In genomic region chr17:30363715-30364202, GRCh38 we compare ENCODE assay signal across 9 cellular contexts. TPM values are rescaled to one million over a fixed set of nuclear protein-coding genes. Genes with fewer than 3 reads are reported as not detected.
DNase-seq lines count a peak whose midpoint lies in the region; ATAC-seq and TF ChIP-seq lines count a peak whose summit lies in the region.
"Had no signal": no experiment of that assay in that cellular context is flagged by ENCODE, and none has a peak within 500 bp of the region (broad histone marks: within the 10 kb centered on the region; RNA-seq: fewer than 3 reads in every experiment).

No MANE protein-coding gene starts in this region.

- H3K4me1 ChIP-seq in Peyer's patch (peaks cover 0 to 4% (median 0%) of the 10 kb centered on the region in 4 donors), neutrophil (ENCODE audit: control insufficient read depth in 1 of 2, insufficient read depth in 1 of 2, low read depth in 1 of 2, low read length in 1 of 2) (peaks cover 66 to 68% of the 10 kb centered on the region in 2 experiments), sigmoid colon (no peaks in the 10 kb centered on the region)

- H3K27me3 ChIP-seq in Peyer's patch = no peaks in the 10 kb centered on the region
- H3K27me3 ChIP-seq in neutrophil = no peaks in the 10 kb centered on the region
- H3K27me3 ChIP-seq in sigmoid colon = no peaks in the 10 kb centered on the region

- TF ChIP-seq POLR2A in Peyer's patch (IDR thresholded peaks at IDR 0.05) (no peak), sigmoid colon (IDR thresholded peaks at IDR 0.05) (no peak)

- no peak for TF ChIP-seq EP300 in sigmoid colon (IDR thresholded peaks at IDR 0.05)

- no peaks in the 10 kb centered on the region for H3K36me3 ChIP-seq in Peyer's patch
- no peaks in the 10 kb centered on the region for H3K36me3 ChIP-seq in neutrophil
- no peaks in the 10 kb centered on the region for H3K36me3 ChIP-seq in sigmoid colon

- peaks cover 0 to 3% (median 0%) of the 10 kb centered on the region in 4 donors for H3K9me3 ChIP-seq in Peyer's patch
- H3K9me3 ChIP-seq in neutrophil = no peaks in the 10 kb centered on the region
- H3K9me3 ChIP-seq in sigmoid colon = peaks cover 0 to 6% (median 2%) of the 10 kb centered on the region in 4 donors

- DNase-seq in Peyer's patch (peak in 2 of 3 donors; percentile 77 to 88), coronary artery (ENCODE audit: low spot score) (no peak), COR-L47 (lab: John Stamatoyannopoulos, UW) (no peak), sigmoid colon (no peak)
- peak; percentile 85 for DNase-seq in activated naive CD4-positive, alpha-beta T cell treated with Interleukin-2 at 50 U/mL for 16 hours

- peak overlapping the region in 3 of 4 donors; percentile 2 to 61 (median 39) for H3K27ac ChIP-seq in Peyer's patch
- H3K27ac ChIP-seq in neutrophil = peak overlapping the region; percentile 90
- no peak overlapping the region for H3K27ac ChIP-seq in coronary artery
- no peak overlapping the region for H3K27ac ChIP-seq in sigmoid colon

- intact Hi-C loops in sigmoid colon (cut with DNase I) = no loop called here

- ATAC-seq in GM18520 (IDR thresholded peaks at IDR 0.05; ENCODE audit: unreplicated experiment) = peak; percentile 88
- peak; percentile 76 for ATAC-seq in HG02973 (IDR thresholded peaks at IDR 0.05; ENCODE audit: unreplicated experiment)

- H3K4me3 ChIP-seq in Peyer's patch = no peak overlapping the region
- H3K4me3 ChIP-seq in neutrophil (ENCODE audit: low read depth in 1 of 2, low read length in 1 of 2) = peak overlapping the region; percentile 32 to 37
- H3K4me3 ChIP-seq in coronary artery = no peak overlapping the region
- no peak overlapping the region for H3K4me3 ChIP-seq in sigmoid colon

- TF ChIP-seq CTCF in Peyer's patch (IDR thresholded peaks at IDR 0.05) (no peak), neutrophil (IDR thresholded peaks at IDR 0.05) (peak; percentile 49), coronary artery (IDR thresholded peaks at IDR 0.05) (no peak), sigmoid colon (IDR thresholded peaks at IDR 0.05) (no peak)

- 36 to 68% methylated on average over 1 of the region's 1 CpG for WGBS in sigmoid colon, 2 donors

RNA-seq across cellular contexts. Expression of gene CPD, which starts 15.0 kb away (rescaled TPM):
- total RNA-seq in Peyer's patch = 100 to 1,000 TPM in 3 of 4 donors, 1 to 10 TPM in 1; 9.9 to 242 (median 143) TPM
- total RNA-seq in sigmoid colon = 10 to 100 TPM; 33.7 to 99.5 (median 42.2) TPM
- 10 to 100 TPM in 1 of 3 donors, 1 to 10 TPM in 2; 3.9 to 13.7 (median 6.6) TPM for polyA plus RNA-seq in sigmoid colon

RNA-seq across cellular contexts. Expression of gene TMIGD1, which starts 29.9 kb away (rescaled TPM):
- total RNA-seq in Peyer's patch (100 to 1,000 TPM in 3 of 4 donors, 1 to 10 TPM in 1; 5.0 to 684 (median 290) TPM), sigmoid colon (under 1 TPM in 1 of 4 donors, not detected in 3; 0.71 TPM)
- 10 to 100 TPM; 26.2 to 97.8 (median 96.1) TPM for polyA plus RNA-seq in sigmoid colon
- total RNA-seq: subcutaneous adipose tissue had no signal

Comparison
In these comparisons a context has a peak if more than half of its experiments do, and no peak if none do; other contexts are left out.
1. DNase-seq: peak in Peyer's patch (2 of 3) and activated naive CD4-positive, alpha-beta T cell treated with Interleukin-2 at 50 U/mL for 16 hours (single experiment); none in coronary artery (single experiment), COR-L47 (single experiment) and sigmoid colon (single experiment).
2. H3K27ac ChIP-seq: peak in Peyer's patch (3 of 4) and neutrophil (single experiment); none in coronary artery (0 of 2) and sigmoid colon (0 of 4).
3. H3K4me3 ChIP-seq: peak in neutrophil (2 of 2); none in Peyer's patch (0 of 4), coronary artery (single experiment) and sigmoid colon (0 of 4).